Comparison of ENCODE assay signal across 8 cellular contexts in genomic region chr2:20446917-20447436, GRCh38.
DNase-seq lines count a peak whose midpoint lies in the region; TF ChIP-seq lines count a peak whose summit lies in the region.

Gene RHOB (plus strand): TSS chr2:20447074. CDS start chr2:20447466, 392 bp downstream.

- H3K4me1 Mint-ChIP-seq in activated naive CD4-positive, alpha-beta T cell treated with anti-CD3 and anti-CD28 coated beads, Interleukin-2, amount 50 U/mL, for 24 hours: peaks cover 7% of the 10 kb centered on the region

- H3K36me3 Mint-ChIP-seq in activated naive CD4-positive, alpha-beta T cell treated with anti-CD3 and anti-CD28 coated beads, Interleukin-2, amount 50 U/mL, for 24 hours: no peaks in the 10 kb centered on the region

- no peak for TF ChIP-seq CTCF in HEK293 (tag by site-specific recombination; IDR thresholded peaks at IDR 0.05)

- peak within 1 kb of the TSS; percentile 97 for H3K9ac ChIP-seq in SK-N-MC (ENCODE audit: insufficient read length)

- DNase-seq in GM03348 (ENCODE audit: low spot score) (peak; percentile 100), MV-4-11 (lab: John Stamatoyannopoulos, UW) (peak; percentile 97), SK-N-MC (ENCODE audit: low read depth, low spot score) (peak; percentile 91), germinal center (ENCODE audit: low spot score) (peak; percentile 99), non-pigmented ciliary epithelial cell (ENCODE audit: low read depth) (peak; percentile 91), substantia nigra (lab: John Stamatoyannopoulos, UW) (peak; percentile 85 to 99 (median 97))

- POLR2A ChIA-PET in HEK293 (lab: Yijun Ruan, JAX): interaction anchor here (0.6 to 7.6 kb wide), 82 partner anchors 8 to 395 kb away, joined by 3 to 150 read pairs (median 6); partner anchors contain the start of genes GDF7, HS1BP3, LAPTM4A and LDAH

- H3K4me3 Mint-ChIP-seq in activated naive CD4-positive, alpha-beta T cell treated with anti-CD3 and anti-CD28 coated beads, Interleukin-2, amount 50 U/mL, for 24 hours: peak within 1 kb of the TSS; percentile 83

- H3K27ac Mint-ChIP-seq in activated naive CD4-positive, alpha-beta T cell treated with anti-CD3 and anti-CD28 coated beads, Interleukin-2, amount 50 U/mL, for 24 hours: no peak within 1 kb of the TSS

- CTCF ChIA-PET in HEK293 (lab: Yijun Ruan, JAX): interaction anchor here (0.6 to 7.6 kb wide), 11 partner anchors 10 to 204 kb away, joined by 3 to 85 read pairs (median 4); no protein-coding TSS in a partner anchor

- H3K4me3 ChIP-seq in HEK293 (ENCODE audit: low read depth, low read length) (peak within 1 kb of the TSS; percentile 90), SK-N-MC (peak within 1 kb of the TSS; percentile 97)

- H3K9me3 Mint-ChIP-seq in activated naive CD4-positive, alpha-beta T cell treated with anti-CD3 and anti-CD28 coated beads, Interleukin-2, amount 50 U/mL, for 24 hours: no peaks in the 10 kb centered on the region

- H3K36me3 ChIP-seq in HEK293 (ENCODE audit: control insufficient read depth in 2 of 2, insufficient read depth in 1 of 2, low read length in 2 of 2): peaks cover 0 to 11% of the 10 kb centered on the region in 2 experiments; a peak in 1 of 3 replicates
- peaks cover 12% of the 10 kb centered on the region for H3K36me3 ChIP-seq in SK-N-MC (ENCODE audit: insufficient read depth, low read length)

- H3K4me1 ChIP-seq in HEK293 (ENCODE audit: control insufficient read depth, insufficient read depth, low read length): peaks cover 9% of the 10 kb centered on the region

- H3K27ac ChIP-seq in HEK293 (ENCODE audit: extremely low read depth, low read depth, low read length) (peak within 1 kb of the TSS; percentile 95), SK-N-MC (peak within 1 kb of the TSS; percentile 82), substantia nigra (ENCODE audit: low read depth, low read length, poor library complexity, severe bottlenecking) (peak within 1 kb of the TSS; percentile 99)

- H3K27me3 Mint-ChIP-seq in activated naive CD4-positive, alpha-beta T cell treated with anti-CD3 and anti-CD28 coated beads, Interleukin-2, amount 50 U/mL, for 24 hours: peaks cover 14% of the 10 kb centered on the region

- H3K9me3 ChIP-seq in HEK293 (ENCODE audit: control insufficient read depth, insufficient read depth, low read depth, low read length) (no peaks in the 10 kb centered on the region), SK-N-MC (ENCODE audit: low read depth, low read length) (no peaks in the 10 kb centered on the region)

TF ChIP-seq in HEK293, 187 proteins besides CTCF, POLR2A, EP300 and RAD21 (continues in another document):
- TF ChIP-seq SETDB1 (IDR thresholded peaks at IDR 0.05; ENCODE audit: insufficient read length, low read length): no peak
- no peak for TF ChIP-seq BCL11A (tag by site-specific recombination; IDR thresholded peaks at IDR 0.05; ENCODE audit: low read depth)
- TF ChIP-seq PBX3 (CRISPR knock-in tag; IDR thresholded peaks at IDR 0.05): peak; percentile 68; the same call in 1 of the 2 replicates
- no peak; the same call in 1 of the 2 replicates for TF ChIP-seq ZNF10 (tag by site-specific recombination; IDR thresholded peaks at IDR 0.05)
- no peak for TF ChIP-seq ZNF623 (tag by site-specific recombination; IDR thresholded peaks at IDR 0.05)
- TF ChIP-seq ZNF707 (tag by site-specific recombination; IDR thresholded peaks at IDR 0.05): no peak
- 0 out of 2 replicates have a peak, but pooled peaks have one; percentile 47 for TF ChIP-seq ZNF660 (tag by site-specific recombination; IDR thresholded peaks at IDR 0.05)
- no peak for TF ChIP-seq ZNF146 (tag by site-specific recombination; IDR thresholded peaks at IDR 0.05)
- TF ChIP-seq PRDM10 (tag by site-specific recombination; IDR thresholded peaks at IDR 0.05): no peak
- TF ChIP-seq ZNF701 (tag by site-specific recombination; IDR thresholded peaks at IDR 0.05): no peak
- no peak for TF ChIP-seq ZNF202 (tag by site-specific recombination; IDR thresholded peaks at IDR 0.05; ENCODE audit: borderline replicate concordance)
- TF ChIP-seq ZNF791 (tag by site-specific recombination; IDR thresholded peaks at IDR 0.05): no peak
- TF ChIP-seq ZFP69B (tag by site-specific recombination; IDR thresholded peaks at IDR 0.05): no peak
- 0 out of 2 replicates have a peak, but pooled peaks have one; percentile 1 for TF ChIP-seq ZBTB20 (tag by site-specific recombination; IDR thresholded peaks at IDR 0.05)
- no peak for TF ChIP-seq ZNF580 (tag by site-specific recombination; IDR thresholded peaks at IDR 0.05)
- no peak for TF ChIP-seq AEBP2 (tag by site-specific recombination; IDR thresholded peaks at IDR 0.05; ENCODE audit: borderline replicate concordance)
- no peak for TF ChIP-seq ZNF48 (tag by site-specific recombination; IDR thresholded peaks at IDR 0.05)
- no peak for TF ChIP-seq ZNF488 (tag by site-specific recombination; IDR thresholded peaks at IDR 0.05)
- no peak for TF ChIP-seq ZBTB1 (tag by site-specific recombination; IDR thresholded peaks at IDR 0.05)
- no peak for TF ChIP-seq WT1 (tag by site-specific recombination; IDR thresholded peaks at IDR 0.05)
- TF ChIP-seq SP3 (tag by site-specific recombination; IDR thresholded peaks at IDR 0.05): peak; percentile 55
- no peak for TF ChIP-seq ZNF449 (tag by site-specific recombination; IDR thresholded peaks at IDR 0.05)

Comparison
In these comparisons a context has a peak if more than half of its experiments do, and no peak if none do; other contexts are left out.
1. Peak in every context shown above with its lines: DNase-seq, H3K4me3 ChIP-seq and H3K27ac ChIP-seq.